8 cellular contexts compared by ENCODE assay signal in genomic region chr14:99899578-99900178, GRCh38.
DNase-seq lines count a peak whose midpoint lies in the region; ATAC-seq lines count a peak whose summit lies in the region.

No MANE protein-coding gene starts in this region.

- ATAC-seq in GM18520 (IDR thresholded peaks at IDR 0.05; ENCODE audit: unreplicated experiment) = no peak
- no peak for ATAC-seq in GM21737 (IDR thresholded peaks at IDR 0.05; ENCODE audit: unreplicated experiment)
- no peak for ATAC-seq in HG02885 (IDR thresholded peaks at IDR 0.05; ENCODE audit: poor library complexity, unreplicated experiment)

- POLR2A ChIA-PET in CD4-positive, alpha-beta memory T cell (lab: Charles Lee; ENCODE audit: partially characterized antibody) = no interaction called here

- H2AFZ ChIP-seq in mesenchymal stem cell (ENCODE audit: low read depth, low read length) = no peak overlapping the region

- no peak overlapping the region for H2AK5ac ChIP-seq in mesenchymal stem cell (ENCODE audit: low read length, severe bottlenecking)

- H3K4me3 ChIP-seq in CD4-positive, alpha-beta memory T cell (ENCODE audit: low read length in 2 of 2) = no peak overlapping the region
- H3K4me3 ChIP-seq in mesenchymal stem cell (ENCODE audit: insufficient read depth in 1 of 2, low read depth in 1 of 2, low read length in 2 of 2) = no peak overlapping the region

- H3K27me3 ChIP-seq in CD4-positive, alpha-beta memory T cell (ENCODE audit: insufficient read depth, low read length) = no peaks in the 10 kb centered on the region
- H3K27me3 ChIP-seq in mesenchymal stem cell (ENCODE audit: control insufficient read depth in 1 of 2, insufficient read depth in 1 of 2, low read length in 2 of 2) = no peaks in the 10 kb centered on the region

- H3K4me2 ChIP-seq in mesenchymal stem cell (ENCODE audit: low read length, poor library complexity, severe bottlenecking) = no peak overlapping the region

- peaks cover 0 to 19% (median 4%) of the 10 kb centered on the region in 8 donors for H3K9me3 Mint-ChIP-seq in CD4-positive, alpha-beta memory T cell

- H3K27me3 Mint-ChIP-seq in CD4-positive, alpha-beta memory T cell = peaks cover 2 to 6% of the 10 kb centered on the region in 2 donors

- WGBS in mesenchymal stem cell = 69% methylated on average over 3 of the region's 7 CpGs

- H3K36me3 Mint-ChIP-seq in CD4-positive, alpha-beta memory T cell = no peaks in the 10 kb centered on the region

- no peak overlapping the region for H2BK15ac ChIP-seq in mesenchymal stem cell (ENCODE audit: low read depth, poor library complexity, severe bottlenecking)

- H2BK5ac ChIP-seq in mesenchymal stem cell (ENCODE audit: low read depth, low read length, poor library complexity, severe bottlenecking) = no peak overlapping the region

- CTCF ChIA-PET in CD4-positive, alpha-beta memory T cell (lab: Charles Lee; ENCODE audit: partially characterized antibody) = interaction anchor here (0.8 to 2.6 kb wide), 5 partner anchors 8 to 16 kb away, joined by 3 to 11 read pairs (median 8); no protein-coding TSS in a partner anchor

- no peak overlapping the region for H3K4me3 Mint-ChIP-seq in CD4-positive, alpha-beta memory T cell

- H4K91ac ChIP-seq in mesenchymal stem cell (ENCODE audit: low read length) = no peak overlapping the region

- H3K9me3 ChIP-seq in CD4-positive, alpha-beta memory T cell (ENCODE audit: control insufficient read depth in 1 of 2, low read length in 2 of 2) = no peaks in the 10 kb centered on the region
- H3K9me3 ChIP-seq in mesenchymal stem cell (ENCODE audit: control insufficient read depth, low read length) = peaks cover 3% of the 10 kb centered on the region

- no peaks in the 10 kb centered on the region for H3K4me1 Mint-ChIP-seq in CD4-positive, alpha-beta memory T cell

- intact Hi-C loops in CD4-positive, alpha-beta memory T cell (cut with micrococcal nuclease) = no loop called here

- peak overlapping the region; percentile 65 for H3K9ac ChIP-seq in mesenchymal stem cell (ENCODE audit: low read length)

- no peak overlapping the region for H2BK12ac ChIP-seq in mesenchymal stem cell (ENCODE audit: low read length in 2 of 2)

- H4K8ac ChIP-seq in mesenchymal stem cell (ENCODE audit: low read length) = no peak overlapping the region

- no peaks in the 10 kb centered on the region for H3K79me1 ChIP-seq in mesenchymal stem cell (replicated peaks; ENCODE audit: low read length, poor library complexity, severe bottlenecking)

- no peak overlapping the region for H3K18ac ChIP-seq in mesenchymal stem cell (ENCODE audit: low read depth in 1 of 2, low read length in 2 of 2)

- H2BK120ac ChIP-seq in mesenchymal stem cell (ENCODE audit: low read depth, low read length) = no peak overlapping the region

- H3K27ac Mint-ChIP-seq in CD4-positive, alpha-beta memory T cell = no peak overlapping the region

- no peak overlapping the region for H3K4ac ChIP-seq in mesenchymal stem cell (ENCODE audit: low read depth in 1 of 2, low read length in 2 of 2)

- no peak overlapping the region for H3K23ac ChIP-seq in mesenchymal stem cell (ENCODE audit: low read length in 2 of 2)

- peak in 3 of 5 donors; percentile 5 to 9 (median 8) for DNase-seq in CD4-positive, alpha-beta memory T cell
- DNase-seq in HT-29 (ENCODE audit: low spot score) (peak; percentile 34), amniotic epithelial cell (ENCODE audit: low read depth) (peak; percentile 21), mesenchymal stem cell (peak; percentile 45)
- DNase-seq in activated naive CD4-positive, alpha-beta T cell (lab: John Stamatoyannopoulos, UW) = no peak

- H3K14ac ChIP-seq in mesenchymal stem cell (ENCODE audit: low read length in 2 of 2) = no peak overlapping the region

- H3K27ac ChIP-seq in CD4-positive, alpha-beta memory T cell (ENCODE audit: low read depth, low read length) = no peak overlapping the region
- H3K27ac ChIP-seq in mesenchymal stem cell (ENCODE audit: low read length, poor library complexity, severe bottlenecking) = no peak overlapping the region

- no peaks in the 10 kb centered on the region for H3K4me1 ChIP-seq in CD4-positive, alpha-beta memory T cell (ENCODE audit: insufficient read depth, low read length)
- no peaks in the 10 kb centered on the region for H3K4me1 ChIP-seq in mesenchymal stem cell (ENCODE audit: control insufficient read depth, insufficient read depth, low read depth, low read length)

- no peaks in the 10 kb centered on the region for H3K36me3 ChIP-seq in CD4-positive, alpha-beta memory T cell (ENCODE audit: insufficient read depth, low read length)
- peaks cover 3 to 45% of the 10 kb centered on the region in 2 experiments for H3K36me3 ChIP-seq in mesenchymal stem cell (ENCODE audit: control insufficient read depth in 1 of 2, insufficient read depth in 2 of 2, low read depth in 1 of 2, low read length in 2 of 2)

Comparison
In these comparisons a context has a peak if more than half of its experiments do, and no peak if none do; other contexts are left out.
1. DNase-seq: peak in CD4-positive, alpha-beta memory T cell (3 of 5), HT-29 (single experiment), amniotic epithelial cell (single experiment) and mesenchymal stem cell (single experiment); none in activated naive CD4-positive, alpha-beta T cell (0 of 4).